Comparison of ENCODE assay signal across 7 cellular contexts in genomic region chrX:107715331-107716044, GRCh38.
A peak's percentile ranks its signal among the peaks of the same experiment; 100 is the strongest.
DNase-seq lines count a peak whose midpoint lies in the region; ATAC-seq and TF ChIP-seq lines count a peak whose summit lies in the region.

No MANE protein-coding gene starts in this region.

- peaks cover 8% of the 10 kb centered on the region for H3K36me3 Mint-ChIP-seq in activated T-cell treated with anti-CD3 and anti-CD28 coated beads, Interleukin-2, amount 50 U/mL, for 4 hours (ENCODE audit: insufficient read depth)

- peaks cover 0 to 60% (median 35%) of the 10 kb centered on the region in 4 donors for H3K4me1 ChIP-seq in sigmoid colon

- CTCF ChIA-PET in HEK293T (lab: Yijun Ruan, JAX): interaction anchor here (1.0 to 9.2 kb wide), 9 partner anchors 9 to 174 kb away, joined by 3 to 83 read pairs (median 4); partner anchors contain the start of genes NCBP2L and TSC22D3

- H3K9me3 ChIP-seq in sigmoid colon: no peaks in the 10 kb centered on the region

- TF ChIP-seq CTCF in sigmoid colon (IDR thresholded peaks at IDR 0.05): no peak

- H3K27me3 ChIP-seq in sigmoid colon: no peaks in the 10 kb centered on the region

- ATAC-seq in HG02642 (IDR thresholded peaks at IDR 0.05; ENCODE audit: poor library complexity, unreplicated experiment): peak; percentile 0
- no peak for ATAC-seq in activated T-cell treated with anti-CD3 and anti-CD28 coated beads, Interleukin-2, amount 50 U/mL, for 4 hours

- H3K4me3 ChIP-seq in sigmoid colon: peak overlapping the region; percentile 67 to 86 (median 78)

- no peaks in the 10 kb centered on the region for H3K9me3 Mint-ChIP-seq in activated T-cell treated with anti-CD3 and anti-CD28 coated beads, Interleukin-2, amount 50 U/mL, for 4 hours

- no peaks in the 10 kb centered on the region for H3K27me3 Mint-ChIP-seq in activated T-cell treated with anti-CD3 and anti-CD28 coated beads, Interleukin-2, amount 50 U/mL, for 4 hours (ENCODE audit: low read depth)

- POLR2A ChIA-PET in HEK293T (lab: Yijun Ruan, JAX): interaction anchor here (0.8 to 22.2 kb wide), 16 partner anchors 10 to 87 kb away, joined by 3 to 724 read pairs (median 6); partner anchors contain the start of genes NCBP2L, PRPS1 and TSC22D3

- TF ChIP-seq POLR2A in sigmoid colon (IDR thresholded peaks at IDR 0.05): peak in 1 of 2 donors; percentile 23

- peaks cover 13 to 33% (median 16%) of the 10 kb centered on the region in 4 donors for H3K36me3 ChIP-seq in sigmoid colon

- no peak for DNase-seq in activated T-cell treated with anti-CD3 and anti-CD28 coated beads, Interleukin-2, amount 50 U/mL, for 4 hours
- peak; percentile 15 for DNase-seq in glomerular visceral epithelial cell (ENCODE audit: extremely low spot score)
- no peak for DNase-seq in sigmoid colon
- DNase-seq in GM19240 (ENCODE audit: insufficient read length, low spot score): no peak
- DNase-seq in SK-N-DZ (ENCODE audit: low spot score): no peak
- no peak for DNase-seq in HEK293T (ENCODE audit: extremely low spot score)

- 9 to 25% methylated on average over 13 of the region's 13 CpGs for WGBS in sigmoid colon, 2 donors

- peak overlapping the region; percentile 92 for H3K4me3 Mint-ChIP-seq in activated T-cell treated with anti-CD3 and anti-CD28 coated beads, Interleukin-2, amount 50 U/mL, for 4 hours

- no peak for TF ChIP-seq EP300 in sigmoid colon (IDR thresholded peaks at IDR 0.05)

- peaks cover 66% of the 10 kb centered on the region for H3K4me1 Mint-ChIP-seq in activated T-cell treated with anti-CD3 and anti-CD28 coated beads, Interleukin-2, amount 50 U/mL, for 4 hours (ENCODE audit: low read depth)

- intact Hi-C loops in sigmoid colon (cut with DNase I): loop anchor here (10.0 kb wide), 1 partner anchor 821 kb away; no protein-coding TSS in a partner anchor

- peak overlapping the region; percentile 91 to 98 (median 94) for H3K27ac ChIP-seq in sigmoid colon

TF ChIP-seq in HEK293T, 16 proteins besides CTCF, POLR2A, EP300 and RAD21:
- TF ChIP-seq ARNT (IDR thresholded peaks at IDR 0.05) (no peak), SUZ12 (IDR thresholded peaks at IDR 0.05) (no peak), NFRKB (IDR thresholded peaks at IDR 0.05) (no peak), ZNF384 (IDR thresholded peaks at IDR 0.05) (no peak), LEF1 (IDR thresholded peaks at IDR 0.05; ENCODE audit: borderline replicate concordance) (no peak), FOXK2 (IDR thresholded peaks at IDR 0.05) (no peak), HDGF (IDR thresholded peaks at IDR 0.05; ENCODE audit: borderline replicate concordance) (no peak), CTBP1 (IDR thresholded peaks at IDR 0.05; ENCODE audit: borderline replicate concordance) (no peak), TARDBP (IDR thresholded peaks at IDR 0.05) (no peak), SP1 (IDR thresholded peaks at IDR 0.05) (no peak)
